ENCODE assay signal across 1 cellular context in the genomic region with DNA sequence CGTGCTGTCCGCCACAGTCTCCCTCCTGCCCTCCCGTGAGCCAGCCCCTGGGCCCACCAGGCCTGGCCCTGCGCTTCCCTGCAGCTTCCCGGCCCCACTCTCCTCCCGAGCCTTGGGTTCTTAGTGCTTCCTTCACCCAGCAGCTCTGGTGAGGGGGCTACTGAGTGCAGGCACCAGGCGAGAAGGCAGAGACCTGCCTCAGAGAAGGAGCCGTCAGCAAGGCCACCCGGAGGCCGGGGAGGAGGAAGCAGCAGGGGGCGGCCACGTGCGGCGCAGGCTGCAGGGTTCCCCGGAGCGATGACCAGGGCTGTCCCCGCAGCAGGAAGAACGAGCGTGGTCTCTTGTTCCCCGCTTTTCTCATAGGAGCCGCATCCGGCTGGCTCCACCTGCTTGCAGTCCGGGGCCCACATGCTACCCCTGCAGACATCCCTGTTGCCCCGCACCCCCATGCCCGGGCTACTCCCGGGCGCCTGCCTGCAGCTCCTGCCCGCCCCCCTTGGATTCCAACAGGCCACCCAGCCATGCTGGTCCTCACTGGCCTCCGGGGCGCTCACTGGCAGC.
TF ChIP-seq lines count a peak whose summit lies in the region.

No MANE protein-coding gene starts in this region.

TF ChIP-seq in HepG2, 621 proteins besides CTCF, POLR2A, EP300 and RAD21 (continued from another document and continues in another):
- TF ChIP-seq, protein P1, sequence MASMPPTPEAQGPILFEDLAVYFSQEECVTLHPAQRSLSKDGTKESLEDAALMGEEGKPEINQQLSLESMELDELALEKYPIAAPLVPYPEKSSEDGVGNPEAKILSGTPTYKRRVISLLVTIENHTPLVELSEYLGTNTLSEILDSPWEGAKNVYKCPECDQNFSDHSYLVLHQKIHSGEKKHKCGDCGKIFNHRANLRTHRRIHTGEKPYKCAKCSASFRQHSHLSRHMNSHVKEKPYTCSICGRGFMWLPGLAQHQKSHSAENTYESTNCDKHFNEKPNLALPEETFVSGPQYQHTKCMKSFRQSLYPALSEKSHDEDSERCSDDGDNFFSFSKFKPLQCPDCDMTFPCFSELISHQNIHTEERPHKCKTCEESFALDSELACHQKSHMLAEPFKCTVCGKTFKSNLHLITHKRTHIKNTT (CRISPR knock-in tag; IDR thresholded peaks at IDR 0.05) = no peak
- TF ChIP-seq ZNF3 (CRISPR knock-in tag; IDR thresholded peaks at IDR 0.05) = no peak
- no peak for TF ChIP-seq RARG (CRISPR knock-in tag; IDR thresholded peaks at IDR 0.05; ENCODE audit: low read depth)
- TF ChIP-seq ZFP37 (CRISPR knock-in tag; IDR thresholded peaks at IDR 0.05; ENCODE audit: borderline replicate concordance) = peak; percentile 93
- TF ChIP-seq, protein P2, sequence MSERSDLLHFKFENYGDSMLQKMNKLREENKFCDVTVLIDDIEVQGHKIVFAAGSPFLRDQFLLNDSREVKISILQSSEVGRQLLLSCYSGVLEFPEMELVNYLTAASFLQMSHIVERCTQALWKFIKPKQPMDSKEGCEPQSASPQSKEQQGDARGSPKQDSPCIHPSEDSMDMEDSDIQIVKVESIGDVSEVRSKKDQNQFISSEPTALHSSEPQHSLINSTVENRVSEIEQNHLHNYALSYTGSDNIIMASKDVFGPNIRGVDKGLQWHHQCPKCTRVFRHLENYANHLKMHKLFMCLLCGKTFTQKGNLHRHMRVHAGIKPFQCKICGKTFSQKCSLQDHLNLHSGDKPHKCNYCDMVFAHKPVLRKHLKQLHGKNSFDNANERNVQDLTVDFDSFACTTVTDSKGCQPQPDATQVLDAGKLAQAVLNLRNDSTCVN (CRISPR knock-in tag; IDR thresholded peaks at IDR 0.05; ENCODE audit: borderline replicate concordance) = peak; percentile 72; the same call in 1 of the 2 replicates
- TF ChIP-seq ZNF570 (CRISPR knock-in tag; IDR thresholded peaks at IDR 0.05; ENCODE audit: borderline replicate concordance) = 0 out of 2 replicates have a peak, but pooled peaks have one; percentile 85
- 0 out of 2 replicates have a peak, but pooled peaks have one; percentile 23 for TF ChIP-seq TAF1 (CRISPR knock-in tag; IDR thresholded peaks at IDR 0.05)
- TF ChIP-seq ZSCAN9 (CRISPR knock-in tag; IDR thresholded peaks at IDR 0.05; ENCODE audit: borderline replicate concordance) = 0 out of 2 replicates have a peak, but pooled peaks have one; percentile 67
- TF ChIP-seq, protein P3, sequence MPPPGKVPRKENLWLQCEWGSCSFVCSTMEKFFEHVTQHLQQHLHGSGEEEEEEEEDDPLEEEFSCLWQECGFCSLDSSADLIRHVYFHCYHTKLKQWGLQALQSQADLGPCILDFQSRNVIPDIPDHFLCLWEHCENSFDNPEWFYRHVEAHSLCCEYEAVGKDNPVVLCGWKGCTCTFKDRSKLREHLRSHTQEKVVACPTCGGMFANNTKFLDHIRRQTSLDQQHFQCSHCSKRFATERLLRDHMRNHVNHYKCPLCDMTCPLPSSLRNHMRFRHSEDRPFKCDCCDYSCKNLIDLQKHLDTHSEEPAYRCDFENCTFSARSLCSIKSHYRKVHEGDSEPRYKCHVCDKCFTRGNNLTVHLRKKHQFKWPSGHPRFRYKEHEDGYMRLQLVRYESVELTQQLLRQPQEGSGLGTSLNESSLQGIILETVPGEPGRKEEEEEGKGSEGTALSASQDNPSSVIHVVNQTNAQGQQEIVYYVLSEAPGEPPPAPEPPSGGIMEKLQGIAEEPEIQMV (CRISPR knock-in tag; IDR thresholded peaks at IDR 0.05; ENCODE audit: low read depth) = no peak
- TF ChIP-seq TAF15 (IDR thresholded peaks at IDR 0.05; ENCODE audit: low read depth, low read length, poor library complexity, severe bottlenecking) = no peak
- TF ChIP-seq NFATC3 (CRISPR knock-in tag; IDR thresholded peaks at IDR 0.05) = peak; percentile 64; the same call in 1 of the 2 replicates
- no peak for TF ChIP-seq SRF (IDR thresholded peaks at IDR 0.05; ENCODE audit: low read depth, low read length)
- no peak for TF ChIP-seq ZNF224 (CRISPR knock-in tag; IDR thresholded peaks at IDR 0.05)
- TF ChIP-seq ZBTB42 (CRISPR knock-in tag; IDR thresholded peaks at IDR 0.05) = peak; percentile 65; the same call in 1 of the 2 replicates
- peak; percentile 90 for TF ChIP-seq NRL (CRISPR knock-in tag; IDR thresholded peaks at IDR 0.05; ENCODE audit: borderline replicate concordance)
- TF ChIP-seq, protein P4, sequence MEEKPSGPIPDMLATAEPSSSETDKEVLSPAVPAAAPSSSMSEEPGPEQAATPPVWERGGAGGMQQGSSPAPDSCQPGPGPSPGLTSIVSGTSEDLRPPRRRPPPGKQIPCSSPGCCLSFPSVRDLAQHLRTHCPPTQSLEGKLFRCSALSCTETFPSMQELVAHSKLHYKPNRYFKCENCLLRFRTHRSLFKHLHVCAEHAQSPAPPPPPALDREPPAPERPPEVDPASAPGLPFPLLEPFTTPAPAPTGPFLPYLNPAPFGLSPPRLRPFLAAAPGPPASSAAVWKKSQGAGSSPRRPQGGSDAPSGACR (CRISPR knock-in tag; IDR thresholded peaks at IDR 0.05) = no peak
- 0 out of 2 replicates have a peak, but pooled peaks have one; percentile 59 for TF ChIP-seq ZSCAN20 (CRISPR knock-in tag; IDR thresholded peaks at IDR 0.05; ENCODE audit: borderline replicate concordance)
- no peak for TF ChIP-seq SUZ12 (IDR thresholded peaks at IDR 0.05; ENCODE audit: low read depth, low read length)
- TF ChIP-seq, protein P5, sequence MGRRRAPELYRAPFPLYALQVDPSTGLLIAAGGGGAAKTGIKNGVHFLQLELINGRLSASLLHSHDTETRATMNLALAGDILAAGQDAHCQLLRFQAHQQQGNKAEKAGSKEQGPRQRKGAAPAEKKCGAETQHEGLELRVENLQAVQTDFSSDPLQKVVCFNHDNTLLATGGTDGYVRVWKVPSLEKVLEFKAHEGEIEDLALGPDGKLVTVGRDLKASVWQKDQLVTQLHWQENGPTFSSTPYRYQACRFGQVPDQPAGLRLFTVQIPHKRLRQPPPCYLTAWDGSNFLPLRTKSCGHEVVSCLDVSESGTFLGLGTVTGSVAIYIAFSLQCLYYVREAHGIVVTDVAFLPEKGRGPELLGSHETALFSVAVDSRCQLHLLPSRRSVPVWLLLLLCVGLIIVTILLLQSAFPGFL (CRISPR knock-in tag; IDR thresholded peaks at IDR 0.05) = no peak
- TF ChIP-seq PRMT3 (CRISPR knock-in tag; IDR thresholded peaks at IDR 0.05; ENCODE audit: borderline replicate concordance, low read depth) = peak; percentile 70; the same call in 1 of the 2 replicates
- TF ChIP-seq, protein P6, sequence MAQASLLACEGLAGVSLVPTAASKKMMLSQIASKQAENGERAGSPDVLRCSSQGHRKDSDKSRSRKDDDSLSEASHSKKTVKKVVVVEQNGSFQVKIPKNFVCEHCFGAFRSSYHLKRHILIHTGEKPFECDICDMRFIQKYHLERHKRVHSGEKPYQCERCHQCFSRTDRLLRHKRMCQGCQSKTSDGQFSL (CRISPR knock-in tag; IDR thresholded peaks at IDR 0.05) = no peak
- no peak for TF ChIP-seq XRCC5 (optimal IDR thresholded peaks at IDR 0.05; ENCODE audit: low read length)
- TF ChIP-seq ZNF446 (CRISPR knock-in tag; IDR thresholded peaks at IDR 0.05) = no peak
- TF ChIP-seq, protein P7, sequence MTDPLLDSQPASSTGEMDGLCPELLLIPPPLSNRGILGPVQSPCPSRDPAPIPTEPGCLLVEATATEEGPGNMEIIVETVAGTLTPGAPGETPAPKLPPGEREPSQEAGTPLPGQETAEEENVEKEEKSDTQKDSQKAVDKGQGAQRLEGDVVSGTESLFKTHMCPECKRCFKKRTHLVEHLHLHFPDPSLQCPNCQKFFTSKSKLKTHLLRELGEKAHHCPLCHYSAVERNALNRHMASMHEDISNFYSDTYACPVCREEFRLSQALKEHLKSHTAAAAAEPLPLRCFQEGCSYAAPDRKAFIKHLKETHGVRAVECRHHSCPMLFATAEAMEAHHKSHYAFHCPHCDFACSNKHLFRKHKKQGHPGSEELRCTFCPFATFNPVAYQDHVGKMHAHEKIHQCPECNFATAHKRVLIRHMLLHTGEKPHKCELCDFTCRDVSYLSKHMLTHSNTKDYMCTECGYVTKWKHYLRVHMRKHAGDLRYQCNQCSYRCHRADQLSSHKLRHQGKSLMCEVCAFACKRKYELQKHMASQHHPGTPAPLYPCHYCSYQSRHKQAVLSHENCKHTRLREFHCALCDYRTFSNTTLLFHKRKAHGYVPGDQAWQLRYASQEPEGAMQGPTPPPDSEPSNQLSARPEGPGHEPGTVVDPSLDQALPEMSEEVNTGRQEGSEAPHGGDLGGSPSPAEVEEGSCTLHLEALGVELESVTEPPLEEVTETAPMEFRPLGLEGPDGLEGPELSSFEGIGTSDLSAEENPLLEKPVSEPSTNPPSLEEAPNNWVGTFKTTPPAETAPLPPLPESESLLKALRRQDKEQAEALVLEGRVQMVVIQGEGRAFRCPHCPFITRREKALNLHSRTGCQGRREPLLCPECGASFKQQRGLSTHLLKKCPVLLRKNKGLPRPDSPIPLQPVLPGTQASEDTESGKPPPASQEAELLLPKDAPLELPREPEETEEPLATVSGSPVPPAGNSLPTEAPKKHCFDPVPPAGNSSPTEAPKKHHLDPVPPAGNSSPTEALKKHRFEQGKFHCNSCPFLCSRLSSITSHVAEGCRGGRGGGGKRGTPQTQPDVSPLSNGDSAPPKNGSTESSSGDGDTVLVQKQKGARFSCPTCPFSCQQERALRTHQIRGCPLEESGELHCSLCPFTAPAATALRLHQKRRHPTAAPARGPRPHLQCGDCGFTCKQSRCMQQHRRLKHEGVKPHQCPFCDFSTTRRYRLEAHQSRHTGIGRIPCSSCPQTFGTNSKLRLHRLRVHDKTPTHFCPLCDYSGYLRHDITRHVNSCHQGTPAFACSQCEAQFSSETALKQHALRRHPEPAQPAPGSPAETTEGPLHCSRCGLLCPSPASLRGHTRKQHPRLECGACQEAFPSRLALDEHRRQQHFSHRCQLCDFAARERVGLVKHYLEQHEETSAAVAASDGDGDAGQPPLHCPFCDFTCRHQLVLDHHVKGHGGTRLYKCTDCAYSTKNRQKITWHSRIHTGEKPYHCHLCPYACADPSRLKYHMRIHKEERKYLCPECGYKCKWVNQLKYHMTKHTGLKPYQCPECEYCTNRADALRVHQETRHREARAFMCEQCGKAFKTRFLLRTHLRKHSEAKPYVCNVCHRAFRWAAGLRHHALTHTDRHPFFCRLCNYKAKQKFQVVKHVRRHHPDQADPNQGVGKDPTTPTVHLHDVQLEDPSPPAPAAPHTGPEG (CRISPR knock-in tag; IDR thresholded peaks at IDR 0.05) = peak; percentile 92
- no peak for TF ChIP-seq ZEB1 (IDR thresholded peaks at IDR 0.05; ENCODE audit: insufficient replicate concordance, low read depth)
- TF ChIP-seq JUN (CRISPR knock-in tag; IDR thresholded peaks at IDR 0.05) = 0 out of 2 replicates have a peak, but pooled peaks have one; percentile 30
- TF ChIP-seq HIVEP1 (CRISPR knock-in tag; IDR thresholded peaks at IDR 0.05) = peak; percentile 78
- no peak for TF ChIP-seq SP5 (CRISPR knock-in tag; IDR thresholded peaks at IDR 0.05; ENCODE audit: borderline replicate concordance, low read depth)
- peak; percentile 87; the same call in 1 of the 2 replicates for TF ChIP-seq SETDB1 (CRISPR knock-in tag; IDR thresholded peaks at IDR 0.05; ENCODE audit: borderline replicate concordance)
- TF ChIP-seq FOSL1 (CRISPR knock-in tag; IDR thresholded peaks at IDR 0.05; ENCODE audit: borderline replicate concordance) = no peak
- TF ChIP-seq, protein P8, sequence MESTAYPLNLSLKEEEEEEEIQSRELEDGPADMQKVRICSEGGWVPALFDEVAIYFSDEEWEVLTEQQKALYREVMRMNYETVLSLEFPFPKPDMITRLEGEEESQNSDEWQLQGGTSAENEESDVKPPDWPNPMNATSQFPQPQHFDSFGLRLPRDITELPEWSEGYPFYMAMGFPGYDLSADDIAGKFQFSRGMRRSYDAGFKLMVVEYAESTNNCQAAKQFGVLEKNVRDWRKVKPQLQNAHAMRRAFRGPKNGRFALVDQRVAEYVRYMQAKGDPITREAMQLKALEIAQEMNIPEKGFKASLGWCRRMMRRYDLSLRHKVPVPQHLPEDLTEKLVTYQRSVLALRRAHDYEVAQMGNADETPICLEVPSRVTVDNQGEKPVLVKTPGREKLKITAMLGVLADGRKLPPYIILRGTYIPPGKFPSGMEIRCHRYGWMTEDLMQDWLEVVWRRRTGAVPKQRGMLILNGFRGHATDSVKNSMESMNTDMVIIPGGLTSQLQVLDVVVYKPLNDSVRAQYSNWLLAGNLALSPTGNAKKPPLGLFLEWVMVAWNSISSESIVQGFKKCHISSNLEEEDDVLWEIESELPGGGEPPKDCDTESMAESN (CRISPR knock-in tag; conservative IDR thresholded peaks at IDR 0.05) = peak; percentile 60; the same call in 1 of the 2 replicates
- no peak for TF ChIP-seq MATR3 (CRISPR knock-in tag; IDR thresholded peaks at IDR 0.05)
- no peak for TF ChIP-seq ZNF12 (CRISPR knock-in tag; IDR thresholded peaks at IDR 0.05)
- TF ChIP-seq, protein P9, sequence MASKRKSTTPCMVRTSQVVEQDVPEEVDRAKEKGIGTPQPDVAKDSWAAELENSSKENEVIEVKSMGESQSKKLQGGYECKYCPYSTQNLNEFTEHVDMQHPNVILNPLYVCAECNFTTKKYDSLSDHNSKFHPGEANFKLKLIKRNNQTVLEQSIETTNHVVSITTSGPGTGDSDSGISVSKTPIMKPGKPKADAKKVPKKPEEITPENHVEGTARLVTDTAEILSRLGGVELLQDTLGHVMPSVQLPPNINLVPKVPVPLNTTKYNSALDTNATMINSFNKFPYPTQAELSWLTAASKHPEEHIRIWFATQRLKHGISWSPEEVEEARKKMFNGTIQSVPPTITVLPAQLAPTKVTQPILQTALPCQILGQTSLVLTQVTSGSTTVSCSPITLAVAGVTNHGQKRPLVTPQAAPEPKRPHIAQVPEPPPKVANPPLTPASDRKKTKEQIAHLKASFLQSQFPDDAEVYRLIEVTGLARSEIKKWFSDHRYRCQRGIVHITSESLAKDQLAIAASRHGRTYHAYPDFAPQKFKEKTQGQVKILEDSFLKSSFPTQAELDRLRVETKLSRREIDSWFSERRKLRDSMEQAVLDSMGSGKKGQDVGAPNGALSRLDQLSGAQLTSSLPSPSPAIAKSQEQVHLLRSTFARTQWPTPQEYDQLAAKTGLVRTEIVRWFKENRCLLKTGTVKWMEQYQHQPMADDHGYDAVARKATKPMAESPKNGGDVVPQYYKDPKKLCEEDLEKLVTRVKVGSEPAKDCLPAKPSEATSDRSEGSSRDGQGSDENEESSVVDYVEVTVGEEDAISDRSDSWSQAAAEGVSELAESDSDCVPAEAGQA (IDR thresholded peaks at IDR 0.05; ENCODE audit: low read depth) = 0 out of 2 replicates have a peak, but pooled peaks have one; percentile 35
- TF ChIP-seq, protein P9 (CRISPR knock-in tag; IDR thresholded peaks at IDR 0.05; ENCODE audit: borderline replicate concordance) = peak; percentile 96; the same call in 1 of the 2 replicates
